Comparison of ENCODE assay signal across 15 cellular contexts in genomic region chr9:35835766-35836165, GRCh38. TPM values are rescaled to one million over a fixed set of nuclear protein-coding genes. Genes with fewer than 3 reads are reported as not detected.
"Had no signal": no experiment of that assay in that cellular context is flagged by ENCODE, and none has a peak within 500 bp of the region (broad histone marks: within the 10 kb centered on the region; RNA-seq: fewer than 3 reads in every experiment).

No MANE protein-coding gene starts in this region.

- H3K4me3 Mint-ChIP-seq: activated CD4-positive, alpha-beta T cell treated with anti-CD3 and anti-CD28 coated beads for 36 hours; activated CD8-positive, alpha-beta T cell treated with anti-CD3 and anti-CD28 coated beads, Interleukin-2, amount 10 ng/mL, durations not matched to agents 7 days and 5 days; activated naive CD4-positive, alpha-beta T cell treated with anti-CD3 and anti-CD28 coated beads for 36 hours; activated T-helper 1 cell treated with anti-CD3 and anti-CD28 coated beads, Interleukin-12 subunit alpha, Interleukin-12 subunit beta, Interleukin-2, Interleukin-4 antibody, amounts not matched to agents 30 ng/mL and 10 ng/mL and 1 ng/mL, durations not matched to agents 14 hours and 24 hours and 36 hours; central memory CD8-positive, alpha-beta T cell; dendritic cell treated with granulocyte-macrophage colony-stimulating factor and Interleukin-4, amounts not matched to agents 40 ng/mL and 50 ng/mL, for 4 days; immature natural killer cell; naive thymus-derived CD8-positive, alpha-beta T cell; type B pancreatic cell had no signal

- DNase-seq: activated CD8-positive, alpha-beta memory T cell treated with anti-CD3 and anti-CD28 coated beads, Interleukin-2, amount 50 U/mL, for 48 hours; immature natural killer cell; naive thymus-derived CD8-positive, alpha-beta T cell; nucleus accumbens; T1000 had no signal

- H3K4me1 Mint-ChIP-seq: activated CD4-positive, alpha-beta T cell treated with anti-CD3 and anti-CD28 coated beads for 36 hours; immature natural killer cell had no signal

- H3K27ac Mint-ChIP-seq: activated CD4-positive, alpha-beta T cell treated with anti-CD3 and anti-CD28 coated beads for 36 hours; activated CD8-positive, alpha-beta T cell treated with anti-CD3 and anti-CD28 coated beads, Interleukin-2, amount 10 ng/mL, durations not matched to agents 7 days and 5 days; activated naive CD4-positive, alpha-beta T cell treated with anti-CD3 and anti-CD28 coated beads for 36 hours; activated T-helper 1 cell treated with anti-CD3 and anti-CD28 coated beads, Interleukin-12 subunit alpha, Interleukin-12 subunit beta, Interleukin-2, Interleukin-4 antibody, amounts not matched to agents 30 ng/mL and 10 ng/mL and 1 ng/mL, durations not matched to agents 14 hours and 24 hours and 36 hours; dendritic cell treated with granulocyte-macrophage colony-stimulating factor and Interleukin-4, amounts not matched to agents 40 ng/mL and 50 ng/mL, for 4 days; type B pancreatic cell had no signal

- H3K36me3 Mint-ChIP-seq: immature natural killer cell; naive thymus-derived CD8-positive, alpha-beta T cell had no signal

- H3K27me3 Mint-ChIP-seq: activated CD4-positive, alpha-beta T cell treated with anti-CD3 and anti-CD28 coated beads for 36 hours; central memory CD8-positive, alpha-beta T cell; naive thymus-derived CD8-positive, alpha-beta T cell; type B pancreatic cell had no signal

- H3K27ac ChIP-seq: skin epidermis had no signal

- H3K9me3 Mint-ChIP-seq: activated naive CD4-positive, alpha-beta T cell treated with anti-CD3 and anti-CD28 coated beads for 36 hours; activated T-helper 1 cell treated with anti-CD3 and anti-CD28 coated beads, Interleukin-12 subunit alpha, Interleukin-12 subunit beta, Interleukin-2, Interleukin-4 antibody, amounts not matched to agents 30 ng/mL and 10 ng/mL and 1 ng/mL, durations not matched to agents 14 hours and 24 hours and 36 hours; central memory CD8-positive, alpha-beta T cell; immature natural killer cell; naive thymus-derived CD8-positive, alpha-beta T cell; type B pancreatic cell had no signal

- H3K4me3 ChIP-seq: skin epidermis had no signal

- ATAC-seq: activated CD8-positive, alpha-beta T cell treated with anti-CD3 and anti-CD28 coated beads, Interleukin-2, amount 10 ng/mL, durations not matched to agents 7 days and 5 days had no signal

RNA-seq across cellular contexts. Expression of gene FAM221B, which starts 7.2 kb away (rescaled TPM):
- total RNA-seq: activated CD4-positive, alpha-beta T cell treated with anti-CD3 and anti-CD28 coated beads for 36 hours; activated CD8-positive, alpha-beta T cell treated with anti-CD3 and anti-CD28 coated beads, Interleukin-2, amount 10 ng/mL, durations not matched to agents 7 days and 5 days; activated naive CD4-positive, alpha-beta T cell treated with anti-CD3 and anti-CD28 coated beads for 36 hours; activated T-helper 1 cell treated with anti-CD3 and anti-CD28 coated beads, Interleukin-12 subunit alpha, Interleukin-12 subunit beta, Interleukin-2, Interleukin-4 antibody, amounts not matched to agents 30 ng/mL and 10 ng/mL and 1 ng/mL, durations not matched to agents 14 hours and 24 hours and 36 hours; lung microvascular endothelial cell; naive thymus-derived CD8-positive, alpha-beta T cell had no signal
- polyA plus RNA-seq: esophagus; immature natural killer cell; naive thymus-derived CD8-positive, alpha-beta T cell had no signal

RNA-seq across cellular contexts. Expression of gene SPAG8, which starts 23.7 kb away (rescaled TPM):
- total RNA-seq: lung microvascular endothelial cell had no signal

RNA-seq across cellular contexts. Expression of gene OR13J1, which starts 34.4 kb away (rescaled TPM):
- total RNA-seq: activated CD4-positive, alpha-beta T cell treated with anti-CD3 and anti-CD28 coated beads for 36 hours; activated CD8-positive, alpha-beta T cell treated with anti-CD3 and anti-CD28 coated beads, Interleukin-2, amount 10 ng/mL, durations not matched to agents 7 days and 5 days; activated naive CD4-positive, alpha-beta T cell treated with anti-CD3 and anti-CD28 coated beads for 36 hours; activated T-helper 1 cell treated with anti-CD3 and anti-CD28 coated beads, Interleukin-12 subunit alpha, Interleukin-12 subunit beta, Interleukin-2, Interleukin-4 antibody, amounts not matched to agents 30 ng/mL and 10 ng/mL and 1 ng/mL, durations not matched to agents 14 hours and 24 hours and 36 hours; lung microvascular endothelial cell; naive thymus-derived CD8-positive, alpha-beta T cell had no signal
- polyA plus RNA-seq: esophagus; immature natural killer cell; naive thymus-derived CD8-positive, alpha-beta T cell had no signal
